In the genomic region with DNA sequence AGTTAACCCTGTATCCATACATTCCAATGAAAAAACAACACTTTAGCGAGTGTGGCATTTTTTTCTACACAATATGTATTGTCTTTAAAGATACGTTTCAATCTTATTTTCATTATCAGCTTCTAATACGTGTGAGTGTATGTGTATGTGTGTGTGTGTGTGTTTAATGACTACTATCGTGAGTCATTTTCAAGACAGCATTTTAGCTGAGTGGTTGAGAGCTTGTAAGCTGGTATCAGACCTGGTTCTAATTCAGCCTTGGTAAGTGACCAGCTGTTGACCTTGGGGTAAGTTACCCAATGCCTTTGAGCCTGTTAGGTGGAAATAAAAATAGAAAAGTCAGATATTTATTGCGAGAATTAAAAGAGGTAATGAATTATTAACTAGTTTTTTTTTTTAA, we compare ENCODE assay signal across 9 cellular contexts.
"Had no signal": no experiment of that assay in that cellular context is flagged by ENCODE, and none has a peak within 500 bp of the region (broad histone marks: within the 10 kb centered on the region; RNA-seq: fewer than 3 reads in every experiment).

No MANE protein-coding gene starts in this region.

- H2AFZ ChIP-seq: hepatocyte had no signal

- DNase-seq: activated CD4-positive, CD25-positive, alpha-beta regulatory T cell; activated T-cell treated with anti-CD3 and anti-CD28 coated beads, Interleukin-2, amount 50 U/mL, for 1 hour; kidney; left ventricle myocardium superior; nephron progenitor cell; stimulated activated CD4-positive, alpha-beta T cell treated with anti-CD3 and anti-CD28 coated beads, Interleukin-4, amount 100 ng/mL, for 1 hour; stimulated activated CD8-positive, alpha-beta memory T cell treated with anti-CD3 and anti-CD28 coated beads, Interleukin-4, amount 100 ng/mL, for 48 hours; upper lobe of left lung had no signal

- H3K4me1 ChIP-seq: upper lobe of left lung had no signal

- ATAC-seq: left ventricle myocardium superior had no signal

- H3K36me3 ChIP-seq: upper lobe of left lung had no signal

- H3K79me2 ChIP-seq: hepatocyte had no signal

- H3K4me3 ChIP-seq: hepatocyte, upper lobe of left lung had no signal

- H3K27ac ChIP-seq: hepatocyte, upper lobe of left lung had no signal

- H3K9me3 ChIP-seq: upper lobe of left lung had no signal

- H3K4me2 ChIP-seq: hepatocyte had no signal

- H3K27me3 ChIP-seq: hepatocyte, upper lobe of left lung had no signal
